1 cellular context compared by ENCODE assay signal in the genomic region with DNA sequence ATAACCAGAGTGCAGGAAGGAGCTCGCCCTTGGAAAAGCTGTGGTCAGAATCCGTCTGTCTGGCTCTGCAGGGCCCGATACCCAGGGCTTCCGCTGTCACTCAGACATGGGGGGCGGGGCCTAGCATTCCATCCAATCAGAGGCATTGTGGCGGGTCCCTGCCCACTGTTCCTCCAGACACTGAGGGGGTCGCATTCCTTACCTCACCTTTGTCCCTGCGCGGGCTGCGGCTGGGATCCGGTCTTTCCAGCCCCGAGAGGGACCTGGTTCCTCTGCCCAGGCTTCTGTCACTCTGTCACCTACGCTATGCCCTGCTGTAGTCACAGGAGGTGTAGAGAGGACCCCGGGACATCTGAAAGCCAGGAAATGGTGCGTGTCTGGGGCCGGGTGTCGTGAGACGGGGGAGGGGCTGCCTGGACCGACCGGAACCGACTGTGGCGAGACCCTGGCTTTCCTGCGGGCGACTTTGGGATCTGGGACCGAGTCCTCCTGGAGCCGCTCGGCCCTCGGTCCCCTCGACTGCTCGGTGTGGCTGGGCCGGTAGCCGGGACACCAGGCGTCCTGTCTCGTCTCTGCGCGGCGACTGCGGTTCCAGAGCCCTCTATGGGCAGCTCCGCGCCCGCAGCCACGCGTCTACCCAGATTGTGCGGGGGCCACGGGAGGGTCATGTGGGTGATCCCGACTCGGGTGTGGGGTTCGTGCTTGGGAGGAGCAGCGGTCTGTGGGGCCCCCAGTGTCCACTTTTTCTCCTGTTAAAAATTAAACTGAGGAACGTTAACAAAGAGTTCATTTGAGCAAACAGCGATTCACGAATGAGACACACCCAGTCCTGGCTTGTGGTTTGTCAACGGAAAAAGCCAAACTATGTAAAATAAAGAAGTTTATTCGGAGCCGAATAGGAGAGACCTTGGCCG.
TF ChIP-seq lines count a peak whose summit lies in the region.

A gene (plus strand): TSS at position 165 of the 914 bp plus-strand sequence. CDS start 142 bp downstream, at position 307.

TF ChIP-seq in HepG2, 621 proteins besides CTCF, POLR2A, EP300 and RAD21 (continued from another document and continues in another):
- TF ChIP-seq, protein P1, sequence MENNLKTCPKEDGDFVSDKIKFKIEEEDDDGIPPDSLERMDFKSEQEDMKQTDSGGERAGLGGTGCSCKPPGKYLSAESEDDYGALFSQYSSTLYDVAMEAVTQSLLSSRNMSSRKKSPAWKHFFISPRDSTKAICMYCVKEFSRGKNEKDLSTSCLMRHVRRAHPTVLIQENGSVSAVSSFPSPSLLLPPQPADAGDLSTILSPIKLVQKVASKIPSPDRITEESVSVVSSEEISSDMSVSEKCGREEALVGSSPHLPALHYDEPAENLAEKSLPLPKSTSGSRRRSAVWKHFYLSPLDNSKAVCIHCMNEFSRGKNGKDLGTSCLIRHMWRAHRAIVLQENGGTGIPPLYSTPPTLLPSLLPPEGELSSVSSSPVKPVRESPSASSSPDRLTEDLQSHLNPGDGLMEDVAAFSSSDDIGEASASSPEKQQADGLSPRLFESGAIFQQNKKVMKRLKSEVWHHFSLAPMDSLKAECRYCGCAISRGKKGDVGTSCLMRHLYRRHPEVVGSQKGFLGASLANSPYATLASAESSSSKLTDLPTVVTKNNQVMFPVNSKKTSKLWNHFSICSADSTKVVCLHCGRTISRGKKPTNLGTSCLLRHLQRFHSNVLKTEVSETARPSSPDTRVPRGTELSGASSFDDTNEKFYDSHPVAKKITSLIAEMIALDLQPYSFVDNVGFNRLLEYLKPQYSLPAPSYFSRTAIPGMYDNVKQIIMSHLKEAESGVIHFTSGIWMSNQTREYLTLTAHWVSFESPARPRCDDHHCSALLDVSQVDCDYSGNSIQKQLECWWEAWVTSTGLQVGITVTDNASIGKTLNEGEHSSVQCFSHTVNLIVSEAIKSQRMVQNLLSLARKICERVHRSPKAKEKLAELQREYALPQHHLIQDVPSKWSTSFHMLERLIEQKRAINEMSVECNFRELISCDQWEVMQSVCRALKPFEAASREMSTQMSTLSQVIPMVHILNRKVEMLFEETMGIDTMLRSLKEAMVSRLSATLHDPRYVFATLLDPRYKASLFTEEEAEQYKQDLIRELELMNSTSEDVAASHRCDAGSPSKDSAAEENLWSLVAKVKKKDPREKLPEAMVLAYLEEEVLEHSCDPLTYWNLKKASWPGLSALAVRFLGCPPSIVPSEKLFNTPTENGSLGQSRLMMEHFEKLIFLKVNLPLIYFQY (CRISPR knock-in tag; IDR thresholded peaks at IDR 0.05; ENCODE audit: borderline replicate concordance) = peak; percentile 77
- TF ChIP-seq ZNF256 (CRISPR knock-in tag; conservative IDR thresholded peaks at IDR 0.05) (no peak), SOX13 (IDR thresholded peaks at IDR 0.05) (peak; percentile 22; the same call in 1 of the 2 replicates), SOX13 (CRISPR knock-in tag; conservative IDR thresholded peaks at IDR 0.05 in 1 of 2, IDR thresholded peaks at IDR 0.05 in 1 of 2) (peak in 1 of 2 experiments; percentile 51; a peak in 2 of 4 replicates), ZNF747 (CRISPR knock-in tag; IDR thresholded peaks at IDR 0.05; ENCODE audit: borderline replicate concordance) (peak; percentile 87), ATF7-NPFF (CRISPR knock-in tag; IDR thresholded peaks at IDR 0.05; ENCODE audit: low read depth) (peak; percentile 72), POLR2AphosphoS2 (IDR thresholded peaks at IDR 0.05; ENCODE audit: low read depth, low read length) (no peak), MEIS2 (CRISPR knock-in tag; IDR thresholded peaks at IDR 0.05) (peak; percentile 80; the same call in 1 of the 2 replicates), RBM22 (optimal IDR thresholded peaks at IDR 0.05; ENCODE audit: low read length) (no peak), JUN (CRISPR knock-in tag; IDR thresholded peaks at IDR 0.05) (no peak), SALL2 (CRISPR knock-in tag; IDR thresholded peaks at IDR 0.05) (no peak), PPARG (CRISPR knock-in tag; conservative IDR thresholded peaks at IDR 0.05) (no peak; the same call in 1 of the 2 replicates), ZNF446 (CRISPR knock-in tag; IDR thresholded peaks at IDR 0.05) (no peak), HNRNPL (IDR thresholded peaks at IDR 0.05; ENCODE audit: low read depth, low read length) (no peak), ZNF10 (CRISPR knock-in tag; IDR thresholded peaks at IDR 0.05; ENCODE audit: borderline replicate concordance, low read depth) (no peak), ZNF24 (IDR thresholded peaks at IDR 0.05) (no peak), KDM6A (CRISPR knock-in tag; IDR thresholded peaks at IDR 0.05; ENCODE audit: low read depth) (no peak; the same call in 1 of the 2 replicates), ZNF224 (CRISPR knock-in tag; IDR thresholded peaks at IDR 0.05) (no peak; the same call in 1 of the 2 replicates), ZNF749 (CRISPR knock-in tag; IDR thresholded peaks at IDR 0.05; ENCODE audit: borderline replicate concordance) (peak; percentile 92), ZNF530 (CRISPR knock-in tag; IDR thresholded peaks at IDR 0.05; ENCODE audit: low read depth) (no peak), RAD51 (IDR thresholded peaks at IDR 0.05; ENCODE audit: borderline replicate concordance) (no peak), PAF1 (CRISPR knock-in tag; IDR thresholded peaks at IDR 0.05) (no peak), KMT2B (CRISPR knock-in tag; IDR thresholded peaks at IDR 0.05) (peak; percentile 46; the same call in 1 of the 2 replicates), ARNT (IDR thresholded peaks at IDR 0.05) (no peak), ZNF468 (CRISPR knock-in tag; IDR thresholded peaks at IDR 0.05) (peak; percentile 88; the same call in 1 of the 2 replicates), GZF1 (CRISPR knock-in tag; IDR thresholded peaks at IDR 0.05) (no peak), SP140L (CRISPR knock-in tag; IDR thresholded peaks at IDR 0.05; ENCODE audit: borderline replicate concordance) (no peak), SNAPC2 (CRISPR knock-in tag; IDR thresholded peaks at IDR 0.05) (no peak), HOXA7 (CRISPR knock-in tag; IDR thresholded peaks at IDR 0.05) (no peak), SIX4 (CRISPR knock-in tag; IDR thresholded peaks at IDR 0.05) (0 out of 2 replicates have a peak, but pooled peaks have one; percentile 33), MTA1 (CRISPR knock-in tag; IDR thresholded peaks at IDR 0.05; ENCODE audit: borderline replicate concordance) (peak; percentile 90; the same call in 1 of the 2 replicates), ZBTB7A (CRISPR knock-in tag; IDR thresholded peaks at IDR 0.05) (peak; percentile 90), ZNF629 (CRISPR knock-in tag; conservative IDR thresholded peaks at IDR 0.05) (0 out of 2 replicates have a peak, but pooled peaks have one; percentile 11), DNMT1 (CRISPR knock-in tag; IDR thresholded peaks at IDR 0.05) (no peak), ZNF44 (CRISPR knock-in tag; IDR thresholded peaks at IDR 0.05) (no peak), KLF11 (CRISPR knock-in tag; IDR thresholded peaks at IDR 0.05) (no peak; the same call in 1 of the 2 replicates), ZNF235 (CRISPR knock-in tag; IDR thresholded peaks at IDR 0.05; ENCODE audit: borderline replicate concordance) (no peak), ZNF441 (CRISPR knock-in tag; IDR thresholded peaks at IDR 0.05; ENCODE audit: borderline replicate concordance) (no peak; the same call in 1 of the 2 replicates), ADNP (CRISPR knock-in tag; IDR thresholded peaks at IDR 0.05) (0 out of 2 replicates have a peak, but pooled peaks have one; percentile 27)
- TF ChIP-seq, protein P2, sequence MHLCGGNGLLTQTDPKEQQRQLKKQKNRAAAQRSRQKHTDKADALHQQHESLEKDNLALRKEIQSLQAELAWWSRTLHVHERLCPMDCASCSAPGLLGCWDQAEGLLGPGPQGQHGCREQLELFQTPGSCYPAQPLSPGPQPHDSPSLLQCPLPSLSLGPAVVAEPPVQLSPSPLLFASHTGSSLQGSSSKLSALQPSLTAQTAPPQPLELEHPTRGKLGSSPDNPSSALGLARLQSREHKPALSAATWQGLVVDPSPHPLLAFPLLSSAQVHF (CRISPR knock-in tag; IDR thresholded peaks at IDR 0.05) = no peak
- TF ChIP-seq, protein P3, sequence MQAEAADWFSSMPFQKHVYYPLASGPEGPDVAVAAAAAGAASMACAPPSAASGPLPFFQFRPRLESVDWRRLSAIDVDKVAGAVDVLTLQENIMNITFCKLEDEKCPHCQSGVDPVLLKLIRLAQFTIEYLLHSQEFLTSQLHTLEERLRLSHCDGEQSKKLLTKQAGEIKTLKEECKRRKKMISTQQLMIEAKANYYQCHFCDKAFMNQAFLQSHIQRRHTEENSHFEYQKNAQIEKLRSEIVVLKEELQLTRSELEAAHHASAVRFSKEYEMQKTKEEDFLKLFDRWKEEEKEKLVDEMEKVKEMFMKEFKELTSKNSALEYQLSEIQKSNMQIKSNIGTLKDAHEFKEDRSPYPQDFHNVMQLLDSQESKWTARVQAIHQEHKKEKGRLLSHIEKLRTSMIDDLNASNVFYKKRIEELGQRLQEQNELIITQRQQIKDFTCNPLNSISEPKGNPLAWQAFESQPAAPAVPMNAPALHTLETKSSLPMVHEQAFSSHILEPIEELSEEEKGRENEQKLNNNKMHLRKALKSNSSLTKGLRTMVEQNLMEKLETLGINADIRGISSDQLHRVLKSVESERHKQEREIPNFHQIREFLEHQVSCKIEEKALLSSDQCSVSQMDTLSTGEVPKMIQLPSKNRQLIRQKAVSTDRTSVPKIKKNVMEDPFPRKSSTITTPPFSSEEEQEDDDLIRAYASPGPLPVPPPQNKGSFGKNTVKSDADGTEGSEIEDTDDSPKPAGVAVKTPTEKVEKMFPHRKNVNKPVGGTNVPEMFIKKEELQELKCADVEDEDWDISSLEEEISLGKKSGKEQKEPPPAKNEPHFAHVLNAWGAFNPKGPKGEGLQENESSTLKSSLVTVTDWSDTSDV (CRISPR knock-in tag; IDR thresholded peaks at IDR 0.05) = peak; percentile 49; the same call in 1 of the 2 replicates
- TF ChIP-seq, protein P4, sequence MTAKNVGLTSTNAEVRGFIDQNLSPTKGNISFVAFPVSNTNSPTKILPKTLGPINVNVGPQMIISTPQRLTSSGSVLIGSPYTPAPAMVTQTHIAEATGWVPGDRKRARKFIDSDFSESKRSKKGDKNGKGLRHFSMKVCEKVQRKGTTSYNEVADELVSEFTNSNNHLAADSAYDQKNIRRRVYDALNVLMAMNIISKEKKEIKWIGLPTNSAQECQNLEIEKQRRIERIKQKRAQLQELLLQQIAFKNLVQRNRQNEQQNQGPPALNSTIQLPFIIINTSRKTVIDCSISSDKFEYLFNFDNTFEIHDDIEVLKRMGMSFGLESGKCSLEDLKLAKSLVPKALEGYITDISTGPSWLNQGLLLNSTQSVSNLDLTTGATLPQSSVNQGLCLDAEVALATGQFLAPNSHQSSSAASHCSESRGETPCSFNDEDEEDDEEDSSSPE (CRISPR knock-in tag; IDR thresholded peaks at IDR 0.05) = peak; percentile 66
- TF ChIP-seq, protein P5, sequence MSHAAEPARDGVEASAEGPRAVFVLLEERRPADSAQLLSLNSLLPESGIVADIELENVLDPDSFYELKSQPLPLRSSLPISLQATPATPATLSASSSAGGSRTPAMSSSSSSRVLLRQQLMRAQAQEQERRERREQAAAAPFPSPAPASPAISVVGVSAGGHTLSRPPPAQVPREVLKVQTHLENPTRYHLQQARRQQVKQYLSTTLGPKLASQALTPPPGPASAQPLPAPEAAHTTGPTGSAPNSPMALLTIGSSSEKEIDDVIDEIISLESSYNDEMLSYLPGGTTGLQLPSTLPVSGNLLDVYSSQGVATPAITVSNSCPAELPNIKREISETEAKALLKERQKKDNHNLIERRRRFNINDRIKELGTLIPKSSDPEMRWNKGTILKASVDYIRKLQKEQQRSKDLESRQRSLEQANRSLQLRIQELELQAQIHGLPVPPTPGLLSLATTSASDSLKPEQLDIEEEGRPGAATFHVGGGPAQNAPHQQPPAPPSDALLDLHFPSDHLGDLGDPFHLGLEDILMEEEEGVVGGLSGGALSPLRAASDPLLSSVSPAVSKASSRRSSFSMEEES (CRISPR knock-in tag; IDR thresholded peaks at IDR 0.05) = peak; percentile 59
- TF ChIP-seq, protein P6, sequence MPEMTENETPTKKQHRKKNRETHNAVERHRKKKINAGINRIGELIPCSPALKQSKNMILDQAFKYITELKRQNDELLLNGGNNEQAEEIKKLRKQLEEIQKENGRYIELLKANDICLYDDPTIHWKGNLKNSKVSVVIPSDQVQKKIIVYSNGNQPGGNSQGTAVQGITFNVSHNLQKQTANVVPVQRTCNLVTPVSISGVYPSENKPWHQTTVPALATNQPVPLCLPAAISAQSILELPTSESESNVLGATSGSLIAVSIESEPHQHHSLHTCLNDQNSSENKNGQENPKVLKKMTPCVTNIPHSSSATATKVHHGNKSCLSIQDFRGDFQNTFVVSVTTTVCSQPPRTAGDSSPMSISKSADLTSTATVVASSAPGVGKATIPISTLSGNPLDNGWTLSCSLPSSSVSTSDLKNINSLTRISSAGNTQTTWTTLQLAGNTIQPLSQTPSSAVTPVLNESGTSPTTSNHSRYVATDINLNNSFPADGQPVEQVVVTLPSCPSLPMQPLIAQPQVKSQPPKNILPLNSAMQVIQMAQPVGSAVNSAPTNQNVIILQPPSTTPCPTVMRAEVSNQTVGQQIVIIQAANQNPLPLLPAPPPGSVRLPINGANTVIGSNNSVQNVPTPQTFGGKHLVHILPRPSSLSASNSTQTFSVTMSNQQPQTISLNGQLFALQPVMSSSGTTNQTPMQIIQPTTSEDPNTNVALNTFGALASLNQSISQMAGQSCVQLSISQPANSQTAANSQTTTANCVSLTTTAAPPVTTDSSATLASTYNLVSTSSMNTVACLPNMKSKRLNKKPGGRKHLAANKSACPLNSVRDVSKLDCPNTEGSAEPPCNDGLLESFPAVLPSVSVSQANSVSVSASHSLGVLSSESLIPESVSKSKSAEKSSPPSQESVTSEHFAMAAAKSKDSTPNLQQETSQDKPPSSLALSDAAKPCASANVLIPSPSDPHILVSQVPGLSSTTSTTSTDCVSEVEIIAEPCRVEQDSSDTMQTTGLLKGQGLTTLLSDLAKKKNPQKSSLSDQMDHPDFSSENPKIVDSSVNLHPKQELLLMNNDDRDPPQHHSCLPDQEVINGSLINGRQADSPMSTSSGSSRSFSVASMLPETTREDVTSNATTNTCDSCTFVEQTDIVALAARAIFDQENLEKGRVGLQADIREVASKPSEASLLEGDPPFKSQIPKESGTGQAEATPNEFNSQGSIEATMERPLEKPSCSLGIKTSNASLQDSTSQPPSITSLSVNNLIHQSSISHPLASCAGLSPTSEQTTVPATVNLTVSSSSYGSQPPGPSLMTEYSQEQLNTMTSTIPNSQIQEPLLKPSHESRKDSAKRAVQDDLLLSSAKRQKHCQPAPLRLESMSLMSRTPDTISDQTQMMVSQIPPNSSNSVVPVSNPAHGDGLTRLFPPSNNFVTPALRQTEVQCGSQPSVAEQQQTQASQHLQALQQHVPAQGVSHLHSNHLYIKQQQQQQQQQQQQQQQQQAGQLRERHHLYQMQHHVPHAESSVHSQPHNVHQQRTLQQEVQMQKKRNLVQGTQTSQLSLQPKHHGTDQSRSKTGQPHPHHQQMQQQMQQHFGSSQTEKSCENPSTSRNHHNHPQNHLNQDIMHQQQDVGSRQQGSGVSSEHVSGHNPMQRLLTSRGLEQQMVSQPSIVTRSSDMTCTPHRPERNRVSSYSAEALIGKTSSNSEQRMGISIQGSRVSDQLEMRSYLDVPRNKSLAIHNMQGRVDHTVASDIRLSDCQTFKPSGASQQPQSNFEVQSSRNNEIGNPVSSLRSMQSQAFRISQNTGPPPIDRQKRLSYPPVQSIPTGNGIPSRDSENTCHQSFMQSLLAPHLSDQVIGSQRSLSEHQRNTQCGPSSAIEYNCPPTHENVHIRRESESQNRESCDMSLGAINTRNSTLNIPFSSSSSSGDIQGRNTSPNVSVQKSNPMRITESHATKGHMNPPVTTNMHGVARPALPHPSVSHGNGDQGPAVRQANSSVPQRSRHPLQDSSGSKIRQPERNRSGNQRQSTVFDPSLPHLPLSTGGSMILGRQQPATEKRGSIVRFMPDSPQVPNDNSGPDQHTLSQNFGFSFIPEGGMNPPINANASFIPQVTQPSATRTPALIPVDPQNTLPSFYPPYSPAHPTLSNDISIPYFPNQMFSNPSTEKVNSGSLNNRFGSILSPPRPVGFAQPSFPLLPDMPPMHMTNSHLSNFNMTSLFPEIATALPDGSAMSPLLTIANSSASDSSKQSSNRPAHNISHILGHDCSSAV (CRISPR knock-in tag; IDR thresholded peaks at IDR 0.05; ENCODE audit: borderline replicate concordance) = peak; percentile 90; the same call in 1 of the 2 replicates
